In the genomic region with DNA sequence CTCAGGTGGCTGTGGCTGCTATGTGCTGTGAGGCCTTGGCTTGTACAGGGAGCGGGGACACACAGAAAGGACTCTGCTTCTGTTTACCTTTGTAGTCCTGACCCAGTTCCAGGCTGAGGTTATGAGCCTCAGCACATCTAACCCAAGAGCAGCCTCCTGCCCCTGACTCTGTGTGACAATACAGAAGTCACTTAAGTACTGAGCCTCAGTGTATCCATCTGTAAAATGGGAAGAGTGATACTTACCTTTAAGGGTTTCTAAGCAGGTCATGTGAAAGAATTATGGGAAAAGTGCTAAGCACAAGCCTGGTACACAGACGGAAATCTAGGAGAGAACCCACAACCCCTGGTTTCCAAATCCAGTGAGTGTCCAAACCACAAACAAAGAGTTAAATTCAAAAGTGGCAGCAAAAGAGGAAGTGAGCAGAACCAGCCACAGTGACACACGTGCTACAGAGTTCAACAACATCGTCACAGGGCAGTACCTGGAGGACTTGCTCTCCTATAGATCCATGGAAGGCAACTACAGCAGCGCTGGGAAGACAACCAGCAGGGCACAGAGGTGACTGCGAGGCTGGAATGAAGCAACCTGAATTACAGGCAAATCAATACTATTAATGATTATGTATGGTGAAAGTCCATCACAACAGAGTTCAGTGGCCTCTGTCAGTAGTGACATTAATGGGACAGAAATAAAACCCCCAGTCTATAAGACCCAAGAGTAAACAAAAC, we compare ENCODE assay signal across 10 cellular contexts. TPM values are rescaled to one million over a fixed set of nuclear protein-coding genes. Genes with fewer than 3 reads are reported as not detected.
DNase-seq lines count a peak whose midpoint lies in the region; ATAC-seq, FAIRE-seq and TF ChIP-seq lines count a peak whose summit lies in the region.
"Had no signal": no experiment of that assay in that cellular context is flagged by ENCODE, and none has a peak within 500 bp of the region (broad histone marks: within the 10 kb centered on the region; RNA-seq: fewer than 3 reads in every experiment).

No MANE protein-coding gene starts in this region.

- no peak overlapping the region for H3K9ac ChIP-seq in astrocyte (ENCODE audit: low read length)

- no peak for TF ChIP-seq CTCF in astrocyte (IDR thresholded peaks at IDR 0.05; ENCODE audit: insufficient read depth, low read depth, low read length)

- H3K36me3 Mint-ChIP-seq in CD4-positive, CD25-positive, alpha-beta regulatory T cell, result peaks cover 41% of the 10 kb centered on the region
- H3K36me3 Mint-ChIP-seq in astrocyte (ENCODE audit: low read depth, unreplicated experiment), result peaks cover 24% of the 10 kb centered on the region

- H3K27ac ChIP-seq in CD4-positive, CD25-positive, alpha-beta regulatory T cell (ENCODE audit: insufficient read depth, low read length, poor library complexity, severe bottlenecking), result no peak overlapping the region
- no peak overlapping the region for H3K27ac ChIP-seq in astrocyte (ENCODE audit: low read depth, low read length)
- H3K27ac ChIP-seq: right atrium auricular region had no signal

- peak; percentile 26 for FAIRE-seq in astrocyte (lab: Jason Lieb, UNC)

- peaks cover 14 to 64% (median 40%) of the 10 kb centered on the region in 4 donors for H3K4me1 Mint-ChIP-seq in CD4-positive, CD25-positive, alpha-beta regulatory T cell
- peaks cover 15% of the 10 kb centered on the region for H3K4me1 Mint-ChIP-seq in astrocyte (ENCODE audit: low read depth, unreplicated experiment)

- H3K27me3 ChIP-seq in CD4-positive, CD25-positive, alpha-beta regulatory T cell (ENCODE audit: control insufficient read depth, insufficient read depth, low read length), result no peaks in the 10 kb centered on the region
- H3K27me3 ChIP-seq in astrocyte (ENCODE audit: insufficient read depth, low read length), result no peaks in the 10 kb centered on the region
- H3K27me3 ChIP-seq: right atrium auricular region had no signal

- H3K9me3 Mint-ChIP-seq in CD4-positive, CD25-positive, alpha-beta regulatory T cell, result no peaks in the 10 kb centered on the region
- H3K9me3 Mint-ChIP-seq in astrocyte (ENCODE audit: unreplicated experiment), result no peaks in the 10 kb centered on the region

- H3K27me3 Mint-ChIP-seq in CD4-positive, CD25-positive, alpha-beta regulatory T cell, result no peaks in the 10 kb centered on the region
- H3K27me3 Mint-ChIP-seq in astrocyte (ENCODE audit: low read depth, unreplicated experiment), result no peaks in the 10 kb centered on the region

- H3K79me2 ChIP-seq in astrocyte (ENCODE audit: insufficient read depth, low read length), result peaks cover 41% of the 10 kb centered on the region

- no peak overlapping the region for H2AFZ ChIP-seq in astrocyte (ENCODE audit: low read depth, low read length)

- peaks cover 67% of the 10 kb centered on the region for H3K36me3 ChIP-seq in CD4-positive, CD25-positive, alpha-beta regulatory T cell (ENCODE audit: control insufficient read depth, insufficient read depth, low read length)
- H3K36me3 ChIP-seq in astrocyte (ENCODE audit: insufficient read depth, low read length), result peaks cover 15% of the 10 kb centered on the region

- no peak for ATAC-seq in CD4-positive, CD25-positive, alpha-beta regulatory T cell (ENCODE audit: low read depth in 2 of 2)
- ATAC-seq in HG02973 (IDR thresholded peaks at IDR 0.05; ENCODE audit: unreplicated experiment), result no peak

- H3K9me3 ChIP-seq in CD4-positive, CD25-positive, alpha-beta regulatory T cell (ENCODE audit: control insufficient read depth in 2 of 2, low read length in 2 of 2), result no peaks in the 10 kb centered on the region
- no peaks in the 10 kb centered on the region for H3K9me3 ChIP-seq in astrocyte (ENCODE audit: insufficient read depth, low read depth, low read length)
- H3K9me3 ChIP-seq: right atrium auricular region had no signal

- no peak overlapping the region for H3K4me3 ChIP-seq in CD4-positive, CD25-positive, alpha-beta regulatory T cell (ENCODE audit: low read depth, low read length)
- H3K4me3 ChIP-seq in astrocyte (ENCODE audit: insufficient read depth, low read depth, low read length), result no peak overlapping the region
- H3K4me3 ChIP-seq: right atrium auricular region had no signal

- no peak overlapping the region for H3K4me2 ChIP-seq in astrocyte (ENCODE audit: low read length)

- H4K20me1 ChIP-seq in astrocyte (ENCODE audit: insufficient read depth, low read length), result peaks cover 67% of the 10 kb centered on the region

- H3K4me3 Mint-ChIP-seq in CD4-positive, CD25-positive, alpha-beta regulatory T cell, result no peak overlapping the region
- H3K4me3 Mint-ChIP-seq in astrocyte (ENCODE audit: unreplicated experiment), result no peak overlapping the region

- H3K4me1 ChIP-seq in CD4-positive, CD25-positive, alpha-beta regulatory T cell (ENCODE audit: control insufficient read depth, insufficient read depth, low read length, poor library complexity, severe bottlenecking), result peaks cover 6% of the 10 kb centered on the region
- H3K4me1 ChIP-seq in astrocyte (ENCODE audit: insufficient read depth, low read length), result no peaks in the 10 kb centered on the region

- no peak for DNase-seq in CD4-positive, CD25-positive, alpha-beta regulatory T cell
- DNase-seq in GM19240 (ENCODE audit: insufficient read length, low spot score) (peak; percentile 56), HuH-7 (ENCODE audit: low spot score) (peak; percentile 31), astrocyte (ENCODE audit: low read depth) (no peak), ecto neural progenitor cell (ENCODE audit: low spot score) (no peak), RKO (ENCODE audit: low spot score) (no peak)
- DNase-seq in activated CD8-positive, alpha-beta memory T cell treated with anti-CD3 and anti-CD28 coated beads, Interleukin-2, amount 50 U/mL, for 4 hours, result no peak
- DNase-seq: Calu3 had no signal

- H3K27ac Mint-ChIP-seq in CD4-positive, CD25-positive, alpha-beta regulatory T cell, result peak overlapping the region in 2 of 3 donors; percentile 11 to 83
- H3K27ac Mint-ChIP-seq in astrocyte (ENCODE audit: unreplicated experiment), result no peak overlapping the region

RNA-seq across cellular contexts. Expression of gene TRIM26, which starts 12.5 kb away (rescaled TPM):
- total RNA-seq in CD4-positive, CD25-positive, alpha-beta regulatory T cell, result 75.1 TPM
- polyA plus RNA-seq in CD4-positive, CD25-positive, alpha-beta regulatory T cell, result 10 to 100 TPM; 43.3 to 55.1 (median 49.7) TPM
- total RNA-seq in astrocyte, result 51.7 and 52.8 TPM in 2 replicates

RNA-seq across cellular contexts. Expression of gene TRIM15, which starts 37.4 kb away (rescaled TPM):
- total RNA-seq in CD4-positive, CD25-positive, alpha-beta regulatory T cell, result not detected
- polyA plus RNA-seq in CD4-positive, CD25-positive, alpha-beta regulatory T cell, result not detected
- not detected in 2 replicates for total RNA-seq in astrocyte
- total RNA-seq: right atrium auricular region had no signal

RNA-seq across cellular contexts. Expression of gene TRIM10, which starts 39.7 kb away (rescaled TPM):
- not detected for total RNA-seq in CD4-positive, CD25-positive, alpha-beta regulatory T cell
- polyA plus RNA-seq in CD4-positive, CD25-positive, alpha-beta regulatory T cell, result not detected
- not detected in 2 replicates for total RNA-seq in astrocyte
- total RNA-seq: right atrium auricular region had no signal

Comparison
In these comparisons a context has a peak if more than half of its experiments do, and no peak if none do; other contexts are left out.
1. DNase-seq: peak in GM19240 (single experiment) and HuH-7 (single experiment); none in CD4-positive, CD25-positive, alpha-beta regulatory T cell (0 of 3), astrocyte (single experiment), activated CD8-positive, alpha-beta memory T cell treated with anti-CD3 and anti-CD28 coated beads, Interleukin-2, amount 50 U/mL, for 4 hours (single experiment), ecto neural progenitor cell (single experiment) and RKO (single experiment).